8 cellular contexts compared by ENCODE assay signal in genomic region chr2:170815746-170816498, GRCh38. TPM values are rescaled to one million over a fixed set of nuclear protein-coding genes. Genes with fewer than 3 reads are reported as not detected.
DNase-seq lines count a peak whose midpoint lies in the region; ATAC-seq and TF ChIP-seq lines count a peak whose summit lies in the region.

No MANE protein-coding gene starts in this region.

- H3K4me3 ChIP-seq in PC-3 (ENCODE audit: low read length) (peak overlapping the region; percentile 97), fibroblast of the aortic adventitia (ENCODE audit: low read depth, low read length) (peak overlapping the region; percentile 5)

- H3K4me3 Mint-ChIP-seq in activated T-cell treated with anti-CD3 and anti-CD28 coated beads, Interleukin-2, amount 50 U/mL, for 72 hours = peak overlapping the region; percentile 82 to 90
- peak overlapping the region; percentile 85 for H3K4me3 Mint-ChIP-seq in type B pancreatic cell

- TF ChIP-seq EP300 in Ishikawa (IDR thresholded peaks at IDR 0.05; ENCODE audit: borderline replicate concordance) = no peak

- ATAC-seq in PC-3 (peak; percentile 47), GM18909 (IDR thresholded peaks at IDR 0.05; ENCODE audit: poor library complexity, unreplicated experiment) (no peak)
- ATAC-seq in activated T-cell treated with anti-CD3 and anti-CD28 coated beads, Interleukin-2, amount 50 U/mL, for 72 hours (replicated peaks in 1 of 2) = peak; percentile 63 to 64

- H3K79me2 ChIP-seq in PC-3 (ENCODE audit: low read length) = no peaks in the 10 kb centered on the region

- H4K20me1 ChIP-seq in PC-3 (ENCODE audit: low read length) = no peaks in the 10 kb centered on the region

- H2AFZ ChIP-seq in PC-3 (ENCODE audit: low read length) = peak overlapping the region; percentile 99

- H3K9ac ChIP-seq in PC-3 (ENCODE audit: low read length) = peak overlapping the region; percentile 27; the same call in 1 of the 2 replicates

- TF ChIP-seq RAD21 in Ishikawa (IDR thresholded peaks at IDR 0.05; ENCODE audit: low read depth) = peak; percentile 91

- no peaks in the 10 kb centered on the region for H3K9me2 ChIP-seq in PC-3 (replicated peaks; ENCODE audit: low read length)

- H3F3A ChIP-seq in PC-3 (ENCODE audit: low read length, unreplicated experiment) = no peaks in the 10 kb centered on the region

- intact Hi-C loops in PC-3 (cut with micrococcal nuclease) = loop anchor here (1.0 to 2.0 kb wide), 3 partner anchors 27 to 419 kb away; no protein-coding TSS in a partner anchor

- H3K4me1 ChIP-seq in PC-3 (ENCODE audit: insufficient read depth, low read length) = peaks cover 13% of the 10 kb centered on the region; the same call in 1 of the 2 replicates

- H3K36me3 ChIP-seq in PC-3 (ENCODE audit: low read depth, low read length) = no peaks in the 10 kb centered on the region

- H3K27me3 Mint-ChIP-seq in activated T-cell treated with anti-CD3 and anti-CD28 coated beads, Interleukin-2, amount 50 U/mL, for 72 hours (ENCODE audit: low read depth) = peaks cover 55% of the 10 kb centered on the region
- H3K27me3 Mint-ChIP-seq in type B pancreatic cell = peaks cover 91% of the 10 kb centered on the region

- CTCF ChIA-PET in PC-3 (lab: Charles Lee) = interaction anchor here (0.5 to 1.0 kb wide), 9 partner anchors 53 to 455 kb away, joined by 3 to 8 read pairs (median 4); no protein-coding TSS in a partner anchor

- BruUV-seq in PC-3 (replicated peaks; lab: Mats Ljungman, UMichigan) = TSS peak; percentile 24

- peak overlapping the region; percentile 55 for H3K27ac Mint-ChIP-seq in activated T-cell treated with anti-CD3 and anti-CD28 coated beads, Interleukin-2, amount 50 U/mL, for 72 hours
- H3K27ac Mint-ChIP-seq in type B pancreatic cell = peak overlapping the region; percentile 62

- H3K4me1 Mint-ChIP-seq in activated T-cell treated with anti-CD3 and anti-CD28 coated beads, Interleukin-2, amount 50 U/mL, for 72 hours (ENCODE audit: low read depth) = peaks cover 58% of the 10 kb centered on the region
- peaks cover 35% of the 10 kb centered on the region for H3K4me1 Mint-ChIP-seq in type B pancreatic cell (ENCODE audit: unreplicated experiment)

- no peak overlapping the region for H3K27ac ChIP-seq in PC-3 (ENCODE audit: low read length)

- DNase-seq in GM03348 (ENCODE audit: low spot score) (peak; percentile 72), PC-3 (peak; percentile 82), fibroblast of the aortic adventitia (ENCODE audit: low read depth) (peak; percentile 42), nucleus accumbens (lab: John Stamatoyannopoulos, UW) (peak in 38 of 56 donors; percentile 16 to 77 (median 46)), type B pancreatic cell (ENCODE audit: extremely low spot score, unreplicated experiment) (no peak)
- peak; percentile 80 to 81 for DNase-seq in activated T-cell treated with anti-CD3 and anti-CD28 coated beads, Interleukin-2, amount 50 U/mL, for 72 hours

- H3K4me2 ChIP-seq in PC-3 (ENCODE audit: low read length) = peak overlapping the region; percentile 98

- POLR2A ChIA-PET in PC-3 (lab: Charles Lee; ENCODE audit: unreplicated experiment) = no interaction called here

- peaks cover 0 to 5% of the 10 kb centered on the region in 2 donors for H3K36me3 Mint-ChIP-seq in activated T-cell treated with anti-CD3 and anti-CD28 coated beads, Interleukin-2, amount 50 U/mL, for 72 hours (ENCODE audit: insufficient read depth in 2 of 2)
- no peaks in the 10 kb centered on the region for H3K36me3 Mint-ChIP-seq in type B pancreatic cell

- H3K9me3 ChIP-seq in PC-3 (ENCODE audit: low read length) = no peaks in the 10 kb centered on the region

- no peaks in the 10 kb centered on the region for H3K27me3 ChIP-seq in PC-3 (ENCODE audit: low read length)

- no peaks in the 10 kb centered on the region for H3K9me3 Mint-ChIP-seq in activated T-cell treated with anti-CD3 and anti-CD28 coated beads, Interleukin-2, amount 50 U/mL, for 72 hours
- no peaks in the 10 kb centered on the region for H3K9me3 Mint-ChIP-seq in type B pancreatic cell

- TF ChIP-seq CTCF in PC-3 (conservative IDR thresholded peaks at IDR 0.05; ENCODE audit: low read depth, low read length) = peak; percentile 89
- TF ChIP-seq CTCF in fibroblast of the aortic adventitia (IDR thresholded peaks at IDR 0.05; ENCODE audit: insufficient read depth, low read length) = peak; percentile 69
- TF ChIP-seq CTCF in type B pancreatic cell (conservative IDR thresholded peaks at IDR 0.05) = peak; percentile 95

TF ChIP-seq in Ishikawa, 13 proteins besides CTCF, POLR2A, EP300 and RAD21:
- TF ChIP-seq, protein P1, sequence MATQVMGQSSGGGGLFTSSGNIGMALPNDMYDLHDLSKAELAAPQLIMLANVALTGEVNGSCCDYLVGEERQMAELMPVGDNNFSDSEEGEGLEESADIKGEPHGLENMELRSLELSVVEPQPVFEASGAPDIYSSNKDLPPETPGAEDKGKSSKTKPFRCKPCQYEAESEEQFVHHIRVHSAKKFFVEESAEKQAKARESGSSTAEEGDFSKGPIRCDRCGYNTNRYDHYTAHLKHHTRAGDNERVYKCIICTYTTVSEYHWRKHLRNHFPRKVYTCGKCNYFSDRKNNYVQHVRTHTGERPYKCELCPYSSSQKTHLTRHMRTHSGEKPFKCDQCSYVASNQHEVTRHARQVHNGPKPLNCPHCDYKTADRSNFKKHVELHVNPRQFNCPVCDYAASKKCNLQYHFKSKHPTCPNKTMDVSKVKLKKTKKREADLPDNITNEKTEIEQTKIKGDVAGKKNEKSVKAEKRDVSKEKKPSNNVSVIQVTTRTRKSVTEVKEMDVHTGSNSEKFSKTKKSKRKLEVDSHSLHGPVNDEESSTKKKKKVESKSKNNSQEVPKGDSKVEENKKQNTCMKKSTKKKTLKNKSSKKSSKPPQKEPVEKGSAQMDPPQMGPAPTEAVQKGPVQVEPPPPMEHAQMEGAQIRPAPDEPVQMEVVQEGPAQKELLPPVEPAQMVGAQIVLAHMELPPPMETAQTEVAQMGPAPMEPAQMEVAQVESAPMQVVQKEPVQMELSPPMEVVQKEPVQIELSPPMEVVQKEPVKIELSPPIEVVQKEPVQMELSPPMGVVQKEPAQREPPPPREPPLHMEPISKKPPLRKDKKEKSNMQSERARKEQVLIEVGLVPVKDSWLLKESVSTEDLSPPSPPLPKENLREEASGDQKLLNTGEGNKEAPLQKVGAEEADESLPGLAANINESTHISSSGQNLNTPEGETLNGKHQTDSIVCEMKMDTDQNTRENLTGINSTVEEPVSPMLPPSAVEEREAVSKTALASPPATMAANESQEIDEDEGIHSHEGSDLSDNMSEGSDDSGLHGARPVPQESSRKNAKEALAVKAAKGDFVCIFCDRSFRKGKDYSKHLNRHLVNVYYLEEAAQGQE (IDR thresholded peaks at IDR 0.05; ENCODE audit: low read depth) = peak; percentile 44
- TF ChIP-seq, protein P2, sequence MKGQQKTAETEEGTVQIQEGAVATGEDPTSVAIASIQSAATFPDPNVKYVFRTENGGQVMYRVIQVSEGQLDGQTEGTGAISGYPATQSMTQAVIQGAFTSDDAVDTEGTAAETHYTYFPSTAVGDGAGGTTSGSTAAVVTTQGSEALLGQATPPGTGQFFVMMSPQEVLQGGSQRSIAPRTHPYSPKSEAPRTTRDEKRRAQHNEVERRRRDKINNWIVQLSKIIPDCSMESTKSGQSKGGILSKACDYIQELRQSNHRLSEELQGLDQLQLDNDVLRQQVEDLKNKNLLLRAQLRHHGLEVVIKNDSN (IDR thresholded peaks at IDR 0.05) = no peak
- TF ChIP-seq TCF12 (IDR thresholded peaks at IDR 0.05; ENCODE audit: low read depth) (0 out of 2 replicates have a peak, but pooled peaks have one; percentile 14), FOXM1 (IDR thresholded peaks at IDR 0.05; ENCODE audit: borderline replicate concordance, low read depth) (no peak), TAF1 (IDR thresholded peaks at IDR 0.05; ENCODE audit: low read depth) (no peak), ZBTB7A (IDR thresholded peaks at IDR 0.05; ENCODE audit: low read depth) (0 out of 2 replicates have a peak, but pooled peaks have one; percentile 26)

RNA-seq across cellular contexts. Expression of gene GAD1, which starts 0.8 kb away (rescaled TPM):
- total RNA-seq in PC-3 (2014; rRNA removed) = 10.6 and 16.5 TPM in 2 replicates
- 10 to 100 TPM; 12.8 to 17.8 TPM for total RNA-seq in activated T-cell treated with anti-CD3 and anti-CD28 coated beads, Interleukin-2, amount 50 U/mL, for 72 hours
- not detected in 2 replicates for total RNA-seq in fibroblast of the aortic adventitia (ENCODE audit: low replicate concordance)
- total RNA-seq in type B pancreatic cell (ENCODE audit: low replicate concordance) = 1.7 and 2.2 TPM in 2 replicates

RNA-seq across cellular contexts. Expression of gene ERICH2, which starts 45.7 kb away (rescaled TPM):
- total RNA-seq in PC-3 (2014; rRNA removed) (1.4 and 1.9 TPM in 2 replicates), fibroblast of the aortic adventitia (ENCODE audit: low replicate concordance) (4.0 TPM in 1 of 2 replicates, not detected in the other), type B pancreatic cell (ENCODE audit: low replicate concordance) (not detected in 2 replicates)
- under 1 TPM; 0.46 to 0.58 TPM for total RNA-seq in activated T-cell treated with anti-CD3 and anti-CD28 coated beads, Interleukin-2, amount 50 U/mL, for 72 hours
